ENCODE assay signal across 11 cellular contexts in the genomic region with DNA sequence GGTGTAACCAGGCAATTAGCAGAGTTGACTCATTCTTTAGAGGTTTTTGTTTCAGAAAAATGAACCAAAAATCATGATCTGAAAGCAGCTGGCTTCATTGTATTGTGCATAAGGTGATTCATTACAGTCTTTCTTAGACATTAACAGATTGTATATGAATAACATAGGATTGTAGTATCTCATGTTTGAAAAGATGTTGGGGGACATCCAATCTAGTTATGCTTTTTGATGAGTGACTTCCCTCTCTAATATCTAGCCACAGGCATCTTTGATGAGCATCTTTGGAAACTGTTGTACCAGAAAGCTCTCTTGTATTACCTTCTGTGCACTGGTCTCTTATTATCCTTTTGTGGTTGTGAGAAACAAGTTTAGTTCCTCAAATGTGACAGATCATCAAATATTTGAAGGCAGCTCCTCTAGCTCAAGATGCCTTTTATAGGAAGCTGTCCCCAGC. TPM values are rescaled to one million over a fixed set of nuclear protein-coding genes. Genes with fewer than 3 reads are reported as not detected.
A peak's percentile ranks its signal among the peaks of the same experiment; 100 is the strongest.
DNase-seq lines count a peak whose midpoint lies in the region; ATAC-seq and TF ChIP-seq lines count a peak whose summit lies in the region.
"Had no signal": no experiment of that assay in that cellular context is flagged by ENCODE, and none has a peak within 500 bp of the region (broad histone marks: within the 10 kb centered on the region; RNA-seq: fewer than 3 reads in every experiment).

No MANE protein-coding gene starts in this region.

- no peak overlapping the region for H3K4me3 Mint-ChIP-seq in activated naive CD8-positive, alpha-beta T cell treated with anti-CD3 and anti-CD28 coated beads, Interleukin-2, amount 50 U/mL, for 24 hours
- H3K4me3 Mint-ChIP-seq in T-cell (no peak overlapping the region), chondrocyte (ENCODE audit: unreplicated experiment) (no peak overlapping the region)

- H3K27me3 Mint-ChIP-seq in activated naive CD8-positive, alpha-beta T cell treated with anti-CD3 and anti-CD28 coated beads, Interleukin-2, amount 50 U/mL, for 24 hours = no peaks in the 10 kb centered on the region
- H3K27me3 Mint-ChIP-seq in T-cell = peaks cover 0 to 17% of the 10 kb centered on the region in 2 donors
- H3K27me3 Mint-ChIP-seq in chondrocyte (ENCODE audit: low read depth) = peaks cover 8% of the 10 kb centered on the region

- H3K27ac Mint-ChIP-seq in activated naive CD8-positive, alpha-beta T cell treated with anti-CD3 and anti-CD28 coated beads, Interleukin-2, amount 50 U/mL, for 24 hours = no peak overlapping the region
- no peak overlapping the region for H3K27ac Mint-ChIP-seq in T-cell
- H3K27ac Mint-ChIP-seq in chondrocyte (ENCODE audit: unreplicated experiment) = no peak overlapping the region

- DNase-seq in Kasumi-1 (lab: John Stamatoyannopoulos, UW) = peak; percentile 53 to 71
- no peak for DNase-seq in activated naive CD8-positive, alpha-beta T cell treated with anti-CD3 and anti-CD28 coated beads, Interleukin-2, amount 50 U/mL, for 24 hours
- no peak for DNase-seq in T-cell
- DNase-seq in posterior cingulate gyrus = no peak
- DNase-seq in DMS53 (lab: John Stamatoyannopoulos, UW) = no peak
- no peak for DNase-seq in chondrocyte (ENCODE audit: low spot score)
- DNase-seq: Caco-2, heart right ventricle, SHP77 had no signal

- peaks cover 13% of the 10 kb centered on the region for H3K4me1 Mint-ChIP-seq in activated naive CD8-positive, alpha-beta T cell treated with anti-CD3 and anti-CD28 coated beads, Interleukin-2, amount 50 U/mL, for 24 hours
- H3K4me1 Mint-ChIP-seq in T-cell (peaks cover 0 to 3% (median 0%) of the 10 kb centered on the region in 3 donors), chondrocyte (ENCODE audit: low read depth) (no peaks in the 10 kb centered on the region)

- no peaks in the 10 kb centered on the region for H3K9me3 Mint-ChIP-seq in activated naive CD8-positive, alpha-beta T cell treated with anti-CD3 and anti-CD28 coated beads, Interleukin-2, amount 50 U/mL, for 24 hours
- H3K9me3 Mint-ChIP-seq in T-cell = no peaks in the 10 kb centered on the region
- no peaks in the 10 kb centered on the region for H3K9me3 Mint-ChIP-seq in chondrocyte (ENCODE audit: low read depth)

- POLR2A ChIA-PET in T-cell (lab: Charles Lee) = no interaction called here

- CTCF ChIA-PET in T-cell (lab: Charles Lee) = no interaction called here

- intact Hi-C loops in posterior cingulate gyrus (cut with DNase I) = no loop called here

- TF ChIP-seq CTCF in chondrocyte (IDR thresholded peaks at IDR 0.05) = no peak

- peaks cover 2% of the 10 kb centered on the region for H3K36me3 Mint-ChIP-seq in activated naive CD8-positive, alpha-beta T cell treated with anti-CD3 and anti-CD28 coated beads, Interleukin-2, amount 50 U/mL, for 24 hours (ENCODE audit: low read depth)
- no peaks in the 10 kb centered on the region for H3K36me3 Mint-ChIP-seq in T-cell
- no peaks in the 10 kb centered on the region for H3K36me3 Mint-ChIP-seq in chondrocyte (ENCODE audit: low read depth)

- ATAC-seq in GM18502 (IDR thresholded peaks at IDR 0.05; ENCODE audit: poor library complexity, unreplicated experiment) (peak; percentile 61), GM21390 (IDR thresholded peaks at IDR 0.05; ENCODE audit: unreplicated experiment) (peak; percentile 61), T-cell (replicated peaks in 1 of 4) (no peak)
- peak; percentile 68 for ATAC-seq in activated naive CD8-positive, alpha-beta T cell treated with anti-CD3 and anti-CD28 coated beads, Interleukin-2, amount 50 U/mL, for 24 hours
- ATAC-seq: heart right ventricle had no signal

RNA-seq across cellular contexts. Expression of a gene that starts 8.3 kb away (rescaled TPM):
- total RNA-seq in T-cell (1 to 10 TPM; 1.4 to 7.0 (median 3.6) TPM), chondrocyte (2.0 to 3.6 TPM (median 2.4 TPM) in 3 replicates)

Comparison
In these comparisons a context has a peak if more than half of its experiments do, and no peak if none do; other contexts are left out.
1. ATAC-seq: peak in GM18502 (single experiment), GM21390 (single experiment) and activated naive CD8-positive, alpha-beta T cell treated with anti-CD3 and anti-CD28 coated beads, Interleukin-2, amount 50 U/mL, for 24 hours (single experiment); none in T-cell (0 of 4).
2. DNase-seq: peak in Kasumi-1 (2 of 2); none in activated naive CD8-positive, alpha-beta T cell treated with anti-CD3 and anti-CD28 coated beads, Interleukin-2, amount 50 U/mL, for 24 hours (single experiment), T-cell (0 of 34), posterior cingulate gyrus (0 of 10), DMS53 (single experiment) and chondrocyte (single experiment).